In the genomic region with DNA sequence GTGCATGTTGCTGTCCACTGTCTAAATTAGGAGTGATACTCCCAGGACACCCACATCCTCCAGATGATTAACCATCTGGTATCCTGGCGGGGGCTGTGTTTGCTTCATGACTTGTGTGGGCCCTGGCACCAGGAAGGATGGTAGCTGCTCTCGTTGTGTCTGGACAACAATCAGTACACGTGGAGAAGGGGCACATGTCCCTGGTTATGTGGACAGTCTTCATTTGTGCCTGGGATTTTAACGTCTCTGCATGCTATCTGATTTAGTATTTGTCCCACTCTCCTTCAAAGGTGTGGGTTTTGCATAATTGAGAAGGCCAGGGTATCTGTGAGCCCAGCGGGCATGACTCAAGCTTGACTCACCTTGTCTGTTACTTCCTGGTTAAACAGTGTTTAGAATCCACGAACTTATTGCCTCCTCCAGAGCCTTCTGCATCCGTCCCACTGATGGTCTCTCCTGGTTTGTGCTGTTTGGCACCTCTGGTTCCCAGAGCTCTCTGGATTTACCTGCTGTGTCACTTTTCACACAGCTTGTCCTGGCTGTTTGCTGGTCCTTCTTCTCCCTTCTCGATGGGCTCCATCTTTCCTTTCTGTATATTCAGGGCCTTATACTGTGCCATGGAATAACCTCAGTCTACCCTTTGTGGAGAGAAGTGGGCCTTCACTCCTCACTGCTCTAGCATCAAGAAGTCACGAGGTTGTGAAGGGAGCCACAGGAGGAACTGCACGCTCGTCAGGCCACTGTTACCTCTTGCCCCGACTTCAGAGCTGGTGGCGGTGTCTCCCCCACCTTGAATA, we compare ENCODE assay signal across 10 cellular contexts.
DNase-seq lines count a peak whose midpoint lies in the region.
"Had no signal": no experiment of that assay in that cellular context is flagged by ENCODE, and none has a peak within 500 bp of the region (broad histone marks: within the 10 kb centered on the region; RNA-seq: fewer than 3 reads in every experiment).

No MANE protein-coding gene starts in this region.

- DNase-seq in activated T-cell treated with anti-CD3 and anti-CD28 coated beads, Interleukin-2, amount 50 U/mL, for 48 hours, result peak; percentile 22 to 29
- DNase-seq in activated T-cell treated with anti-CD3 and anti-CD28 coated beads for 4 hours, result no peak
- peak; percentile 86 for DNase-seq in NCI-H226
- DNase-seq in ecto neural progenitor cell (ENCODE audit: low spot score), result peak; percentile 20
- DNase-seq in stimulated activated CD8-positive, alpha-beta memory T cell treated with anti-CD3 and anti-CD28 coated beads, Interleukin-4, amount 100 ng/mL, for 48 hours, result peak; percentile 30
- DNase-seq in SKM-1 treated with dmso at 0.1 percent for 144 hours (lab: John Stamatoyannopoulos, UW; ENCODE audit: unreplicated experiment), result no peak
- no peak for DNase-seq in GM03348 (ENCODE audit: low spot score)
- no peak for DNase-seq in pons (ENCODE audit: low spot score)
- DNase-seq: NCI-H1694, Right ventricle myocardium superior had no signal

Comparison
In these comparisons a context has a peak if more than half of its experiments do, and no peak if none do; other contexts are left out.
1. DNase-seq: peak in activated T-cell treated with anti-CD3 and anti-CD28 coated beads, Interleukin-2, amount 50 U/mL, for 48 hours (2 of 2), NCI-H226 (single experiment), ecto neural progenitor cell (single experiment) and stimulated activated CD8-positive, alpha-beta memory T cell treated with anti-CD3 and anti-CD28 coated beads, Interleukin-4, amount 100 ng/mL, for 48 hours (single experiment); none in activated T-cell treated with anti-CD3 and anti-CD28 coated beads for 4 hours (single experiment), SKM-1 treated with dmso at 0.1 percent for 144 hours (single experiment), GM03348 (single experiment) and pons (single experiment).